8 cellular contexts compared by ENCODE assay signal in the genomic region with DNA sequence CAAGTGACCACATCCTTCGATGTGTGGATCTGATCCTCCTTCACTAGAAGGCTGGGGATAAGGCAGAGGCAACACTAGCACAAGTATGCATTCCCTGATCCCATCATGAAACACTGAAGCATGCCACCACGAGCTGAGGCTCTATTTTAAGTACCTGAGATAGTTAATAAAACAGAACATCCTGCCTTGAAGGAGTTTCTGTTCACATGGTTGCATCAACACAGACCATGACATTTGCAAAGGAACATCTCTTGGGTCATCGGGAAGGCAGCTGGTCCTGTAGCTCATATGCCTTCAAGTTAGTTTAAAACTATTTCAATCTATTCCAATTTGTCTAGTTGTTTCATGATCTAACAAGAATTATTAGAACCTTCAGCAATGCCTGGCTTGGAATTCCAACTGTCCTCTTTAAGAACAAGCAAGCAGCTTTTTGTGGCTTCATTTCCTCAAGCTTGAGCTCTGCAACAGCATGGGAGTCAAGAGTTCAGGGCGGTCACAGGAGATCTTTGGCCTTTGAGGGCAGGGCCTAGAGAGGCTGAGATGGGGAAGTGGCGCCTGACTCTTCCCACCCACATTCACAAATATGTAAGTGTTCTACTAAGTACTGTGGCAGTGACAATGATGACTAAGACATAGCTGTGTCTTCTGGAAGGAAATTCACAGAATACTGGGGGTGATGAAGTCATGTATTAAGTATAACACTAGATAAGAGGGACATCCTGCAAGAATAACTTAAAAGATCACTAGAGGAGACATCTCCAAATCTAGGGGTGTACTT. TPM values are rescaled to one million over a fixed set of nuclear protein-coding genes. Genes with fewer than 3 reads are reported as not detected.
DNase-seq lines count a peak whose midpoint lies in the region; ATAC-seq and TF ChIP-seq lines count a peak whose summit lies in the region.
"Had no signal": no experiment of that assay in that cellular context is flagged by ENCODE, and none has a peak within 500 bp of the region (broad histone marks: within the 10 kb centered on the region; RNA-seq: fewer than 3 reads in every experiment).

No MANE protein-coding gene starts in this region.

- no TSS peak for BruUV-seq in HCT116 (replicated peaks; lab: Mats Ljungman, UMichigan)

- POLR2A ChIA-PET in HCT116 (lab: Charles Lee), result no interaction called here

- intact Hi-C loops in HCT116 (cut with micrococcal nuclease), result no loop called here
- intact Hi-C loops in left ventricle myocardium superior (cut with micrococcal nuclease), result no loop called here
- intact Hi-C loops in uterus (cut with DNase I; ENCODE audit: low total_unique reads), result no loop called here
- intact Hi-C loops in head of caudate nucleus (cut with DNase I), result no loop called here

- H3K36me3 ChIP-seq in HCT116 (ENCODE audit: control insufficient read depth in 1 of 2, insufficient read depth in 2 of 2, low read length in 2 of 2) (peaks cover 17 to 58% of the 10 kb centered on the region in 2 experiments; a peak in 3 of 4 replicates), uterus (no peaks in the 10 kb centered on the region)

- peak overlapping the region; percentile 15; the same call in 1 of the 2 replicates for H3K4me2 ChIP-seq in HCT116 (ENCODE audit: low read length)

- no peaks in the 10 kb centered on the region for H3K27me3 ChIP-seq in HCT116 (ENCODE audit: insufficient read depth, low read length)
- H3K27me3 ChIP-seq in uterus, result no peaks in the 10 kb centered on the region

- peaks cover 9% of the 10 kb centered on the region; the same call in 1 of the 2 replicates for H4K20me1 ChIP-seq in HCT116 (ENCODE audit: insufficient read depth)

- TF ChIP-seq RAD21 in HCT116 (IDR thresholded peaks at IDR 0.05; ENCODE audit: low read depth), result no peak

- TF ChIP-seq POLR2A in HCT116 (IDR thresholded peaks at IDR 0.05; ENCODE audit: borderline replicate concordance, extremely low read depth, insufficient read depth, insufficient read length), result no peak
- TF ChIP-seq POLR2A in uterus (IDR thresholded peaks at IDR 0.05), result no peak

- no peak overlapping the region for H2AFZ ChIP-seq in HCT116 (ENCODE audit: low read depth, low read length, poor library complexity, severe bottlenecking)

- H3K4me1 ChIP-seq in HCT116 (ENCODE audit: control insufficient read depth in 1 of 2, insufficient read depth in 2 of 2, low read length in 2 of 2), result peaks cover 4 to 61% of the 10 kb centered on the region in 2 experiments
- H3K4me1 ChIP-seq in uterus, result peaks cover 0 to 4% of the 10 kb centered on the region in 2 donors

- no peaks in the 10 kb centered on the region for H3K9me3 ChIP-seq in HCT116 (ENCODE audit: control insufficient read depth in 1 of 2, insufficient read depth in 1 of 2, low read depth in 1 of 2, low read length in 2 of 2)
- no peaks in the 10 kb centered on the region for H3K9me3 ChIP-seq in uterus

- no peak overlapping the region for H3K27ac ChIP-seq in HCT116 (ENCODE audit: low read depth, low read length)
- peak overlapping the region; percentile 24 to 40 for H3K27ac ChIP-seq in uterus

- H3K4me3 ChIP-seq in HCT116 (replicated peaks in 1 of 2; ENCODE audit: low read depth in 1 of 2, low read length in 2 of 2) (no peak overlapping the region), uterus (no peak overlapping the region)

- ATAC-seq in HCT116 (peak; percentile 75), left ventricle myocardium superior (peak; percentile 75)

- H3K9me2 ChIP-seq in HCT116 (ENCODE audit: insufficient read depth), result no peaks in the 10 kb centered on the region

- H3K79me2 ChIP-seq in HCT116 (ENCODE audit: insufficient read depth, low read length), result peaks cover 63% of the 10 kb centered on the region

- H3K9ac ChIP-seq in HCT116 (ENCODE audit: low read length), result no peak overlapping the region

- TF ChIP-seq CTCF in HCT116 (IDR thresholded peaks at IDR 0.05 in 2 of 3, conservative IDR thresholded peaks at IDR 0.05 in 1 of 3; ENCODE audit: borderline replicate concordance in 1 of 3, insufficient read depth in 1 of 3, low read depth in 2 of 3, low read length in 2 of 3) (no peak), uterus (IDR thresholded peaks at IDR 0.05) (no peak)

- DNase-seq in HCT116 (ENCODE audit: low read depth, low spot score), result no peak
- DNase-seq in SKM-1 treated with dmso at 0.1 percent for 144 hours (lab: John Stamatoyannopoulos, UW; ENCODE audit: unreplicated experiment), result peak; percentile 82
- peak; percentile 55 for DNase-seq in left ventricle myocardium superior
- peak in 1 of 2 donors; percentile 35 for DNase-seq in uterus
- no peak for DNase-seq in stimulated activated CD4-positive, alpha-beta T cell treated with anti-CD3 and anti-CD28 coated beads, Interleukin-4, amount 100 ng/mL, for 1 hour
- no peak for DNase-seq in NCI-H2107 (lab: John Stamatoyannopoulos, UW)
- DNase-seq in head of caudate nucleus, result no peak

- CTCF ChIA-PET in HCT116 (lab: Charles Lee), result no interaction called here

- RAD21 ChIA-PET in HCT116 (lab: Charles Lee; ENCODE audit: low non-redundant PET in 1 of 2, low total read pairs in 2 of 2, uncharacterized antibody in 2 of 2, unreplicated experiment in 2 of 2), result no interaction called here

TF ChIP-seq in HCT116, 20 proteins besides CTCF, POLR2A, EP300 and RAD21:
- TF ChIP-seq CEBPB (IDR thresholded peaks at IDR 0.05; ENCODE audit: low read depth) (0 out of 2 replicates have a peak, but pooled peaks have one; percentile 14), ZFX (IDR thresholded peaks at IDR 0.05) (no peak), FOSL1 (IDR thresholded peaks at IDR 0.05; ENCODE audit: low read depth) (peak; percentile 32; the same call in 1 of the 2 replicates), SP1 (IDR thresholded peaks at IDR 0.05; ENCODE audit: low read depth) (peak; percentile 39; the same call in 1 of the 2 replicates), SRF (IDR thresholded peaks at IDR 0.05; ENCODE audit: low read depth) (no peak), TCF7L2 (IDR thresholded peaks at IDR 0.05; ENCODE audit: borderline replicate concordance, extremely low read depth, insufficient read depth, insufficient read length) (no peak), EGR1 (IDR thresholded peaks at IDR 0.05; ENCODE audit: low read depth) (peak; percentile 48), CBX3 (IDR thresholded peaks at IDR 0.05; ENCODE audit: low read depth) (peak; percentile 35; the same call in 1 of the 2 replicates), JUND (IDR thresholded peaks at IDR 0.05) (peak; percentile 45)

RNA-seq across cellular contexts. Expression of gene RND3, which starts 15.2 kb away (rescaled TPM):
- 15.0 TPM for total RNA-seq in HCT116 (2021; ENCODE audit: unreplicated experiment)
- 14.6 and 17.8 TPM in 2 replicates for polyA plus RNA-seq in HCT116 (2012)
- 25.1 TPM for total RNA-seq in left ventricle myocardium superior
- total RNA-seq in uterus, result 10 to 100 TPM; 12.6 to 69.4 (median 41.1) TPM
- total RNA-seq: T-helper 1 cell treated with Interleukin-12 subunit alpha and Interleukin-12 subunit beta and Interleukin-4 antibody, amounts not matched to agents 30 ng/mL and 1 ng/mL, for 36 hours had no signal

Comparison
In these comparisons a context has a peak if more than half of its experiments do, and no peak if none do; other contexts are left out.
1. DNase-seq: peak in SKM-1 treated with dmso at 0.1 percent for 144 hours (single experiment) and left ventricle myocardium superior (single experiment); none in HCT116 (single experiment), stimulated activated CD4-positive, alpha-beta T cell treated with anti-CD3 and anti-CD28 coated beads, Interleukin-4, amount 100 ng/mL, for 1 hour (single experiment), NCI-H2107 (single experiment) and head of caudate nucleus (0 of 42).